1 cellular context compared by ENCODE assay signal in the genomic region with DNA sequence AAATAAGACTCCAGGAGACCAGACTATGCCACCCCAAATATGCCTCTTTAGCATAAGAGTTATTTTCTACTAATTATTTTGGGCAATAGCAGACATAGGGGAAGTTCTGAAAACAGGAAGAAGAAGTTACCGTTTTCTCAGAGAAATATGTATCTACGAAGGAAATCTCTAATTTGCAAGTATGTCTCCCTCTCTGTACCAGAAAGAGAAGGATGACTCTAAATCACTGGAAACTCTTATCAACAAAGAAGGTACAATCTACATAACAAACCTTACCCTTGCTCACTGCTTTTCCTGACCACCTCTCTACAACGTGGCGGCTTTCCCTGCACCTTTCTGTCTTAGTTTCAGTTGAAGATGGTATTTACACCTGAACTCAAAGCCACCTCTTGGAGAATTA.
TF ChIP-seq lines count a peak whose summit lies in the region.

No MANE protein-coding gene starts in this region.

TF ChIP-seq in GM23338, 12 proteins besides CTCF, POLR2A, EP300 and RAD21 (continued from another document):
- TF ChIP-seq, protein P1, sequence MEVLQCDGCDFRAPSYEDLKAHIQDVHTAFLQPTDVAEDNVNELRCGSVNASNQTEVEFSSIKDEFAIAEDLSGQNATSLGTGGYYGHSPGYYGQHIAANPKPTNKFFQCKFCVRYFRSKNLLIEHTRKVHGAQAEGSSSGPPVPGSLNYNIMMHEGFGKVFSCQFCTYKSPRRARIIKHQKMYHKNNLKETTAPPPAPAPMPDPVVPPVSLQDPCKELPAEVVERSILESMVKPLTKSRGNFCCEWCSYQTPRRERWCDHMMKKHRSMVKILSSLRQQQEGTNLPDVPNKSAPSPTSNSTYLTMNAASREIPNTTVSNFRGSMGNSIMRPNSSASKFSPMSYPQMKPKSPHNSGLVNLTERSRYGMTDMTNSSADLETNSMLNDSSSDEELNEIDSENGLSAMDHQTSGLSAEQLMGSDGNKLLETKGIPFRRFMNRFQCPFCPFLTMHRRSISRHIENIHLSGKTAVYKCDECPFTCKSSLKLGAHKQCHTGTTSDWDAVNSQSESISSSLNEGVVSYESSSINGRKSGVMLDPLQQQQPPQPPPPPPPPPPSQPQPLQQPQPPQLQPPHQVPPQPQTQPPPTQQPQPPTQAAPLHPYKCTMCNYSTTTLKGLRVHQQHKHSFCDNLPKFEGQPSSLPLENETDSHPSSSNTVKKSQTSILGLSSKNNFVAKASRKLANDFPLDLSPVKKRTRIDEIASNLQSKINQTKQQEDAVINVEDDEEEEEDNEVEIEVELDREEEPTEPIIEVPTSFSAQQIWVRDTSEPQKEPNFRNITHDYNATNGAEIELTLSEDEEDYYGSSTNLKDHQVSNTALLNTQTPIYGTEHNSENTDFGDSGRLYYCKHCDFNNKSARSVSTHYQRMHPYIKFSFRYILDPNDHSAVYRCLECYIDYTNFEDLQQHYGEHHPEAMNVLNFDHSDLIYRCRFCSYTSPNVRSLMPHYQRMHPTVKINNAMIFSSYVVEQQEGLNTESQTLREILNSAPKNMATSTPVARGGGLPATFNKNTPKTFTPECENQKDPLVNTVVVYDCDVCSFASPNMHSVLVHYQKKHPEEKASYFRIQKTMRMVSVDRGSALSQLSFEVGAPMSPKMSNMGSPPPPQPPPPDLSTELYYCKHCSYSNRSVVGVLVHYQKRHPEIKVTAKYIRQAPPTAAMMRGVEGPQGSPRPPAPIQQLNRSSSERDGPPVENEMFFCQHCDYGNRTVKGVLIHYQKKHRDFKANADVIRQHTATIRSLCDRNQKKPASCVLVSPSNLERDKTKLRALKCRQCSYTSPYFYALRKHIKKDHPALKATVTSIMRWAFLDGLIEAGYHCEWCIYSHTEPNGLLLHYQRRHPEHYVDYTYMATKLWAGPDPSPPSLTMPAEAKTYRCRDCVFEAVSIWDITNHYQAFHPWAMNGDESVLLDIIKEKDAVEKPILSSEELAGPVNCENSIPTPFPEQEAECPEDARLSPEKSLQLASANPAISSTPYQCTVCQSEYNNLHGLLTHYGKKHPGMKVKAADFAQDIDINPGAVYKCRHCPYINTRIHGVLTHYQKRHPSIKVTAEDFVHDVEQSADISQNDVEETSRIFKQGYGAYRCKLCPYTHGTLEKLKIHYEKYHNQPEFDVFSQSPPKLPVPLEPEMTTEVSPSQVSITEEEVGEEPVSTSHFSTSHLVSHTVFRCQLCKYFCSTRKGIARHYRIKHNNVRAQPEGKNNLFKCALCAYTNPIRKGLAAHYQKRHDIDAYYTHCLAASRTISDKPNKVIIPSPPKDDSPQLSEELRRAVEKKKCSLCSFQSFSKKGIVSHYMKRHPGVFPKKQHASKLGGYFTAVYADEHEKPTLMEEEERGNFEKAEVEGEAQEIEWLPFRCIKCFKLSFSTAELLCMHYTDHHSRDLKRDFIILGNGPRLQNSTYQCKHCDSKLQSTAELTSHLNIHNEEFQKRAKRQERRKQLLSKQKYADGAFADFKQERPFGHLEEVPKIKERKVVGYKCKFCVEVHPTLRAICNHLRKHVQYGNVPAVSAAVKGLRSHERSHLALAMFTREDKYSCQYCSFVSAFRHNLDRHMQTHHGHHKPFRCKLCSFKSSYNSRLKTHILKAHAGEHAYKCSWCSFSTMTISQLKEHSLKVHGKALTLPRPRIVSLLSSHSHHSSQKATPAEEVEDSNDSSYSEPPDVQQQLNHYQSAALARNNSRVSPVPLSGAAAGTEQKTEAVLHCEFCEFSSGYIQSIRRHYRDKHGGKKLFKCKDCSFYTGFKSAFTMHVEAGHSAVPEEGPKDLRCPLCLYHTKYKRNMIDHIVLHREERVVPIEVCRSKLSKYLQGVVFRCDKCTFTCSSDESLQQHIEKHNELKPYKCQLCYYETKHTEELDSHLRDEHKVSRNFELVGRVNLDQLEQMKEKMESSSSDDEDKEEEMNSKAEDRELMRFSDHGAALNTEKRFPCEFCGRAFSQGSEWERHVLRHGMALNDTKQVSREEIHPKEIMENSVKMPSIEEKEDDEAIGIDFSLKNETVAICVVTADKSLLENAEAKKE (CRISPR knock-in tag; IDR thresholded peaks at IDR 0.05): no peak
- TF ChIP-seq NANOG (IDR thresholded peaks at IDR 0.05; ENCODE audit: borderline replicate concordance): no peak
- no peak for TF ChIP-seq EZH2phosphoT487 (IDR thresholded peaks at IDR 0.05; ENCODE audit: unreplicated experiment)
- no peak for TF ChIP-seq CREB1 (CRISPR knock-in tag; IDR thresholded peaks at IDR 0.05; ENCODE audit: low read depth)
- TF ChIP-seq POLR2AphosphoS5 (IDR thresholded peaks at IDR 0.05; ENCODE audit: low read depth): no peak
- TF ChIP-seq, protein P2, sequence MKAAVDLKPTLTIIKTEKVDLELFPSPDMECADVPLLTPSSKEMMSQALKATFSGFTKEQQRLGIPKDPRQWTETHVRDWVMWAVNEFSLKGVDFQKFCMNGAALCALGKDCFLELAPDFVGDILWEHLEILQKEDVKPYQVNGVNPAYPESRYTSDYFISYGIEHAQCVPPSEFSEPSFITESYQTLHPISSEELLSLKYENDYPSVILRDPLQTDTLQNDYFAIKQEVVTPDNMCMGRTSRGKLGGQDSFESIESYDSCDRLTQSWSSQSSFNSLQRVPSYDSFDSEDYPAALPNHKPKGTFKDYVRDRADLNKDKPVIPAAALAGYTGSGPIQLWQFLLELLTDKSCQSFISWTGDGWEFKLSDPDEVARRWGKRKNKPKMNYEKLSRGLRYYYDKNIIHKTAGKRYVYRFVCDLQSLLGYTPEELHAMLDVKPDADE (IDR thresholded peaks at IDR 0.05): no peak
- no peak for TF ChIP-seq JUNB (IDR thresholded peaks at IDR 0.05; ENCODE audit: unreplicated experiment)
- no peak for TF ChIP-seq EZH2 (IDR thresholded peaks at IDR 0.05; ENCODE audit: low read depth, unreplicated experiment)
